Comparison of ENCODE assay signal across 20 cellular contexts in the genomic region with DNA sequence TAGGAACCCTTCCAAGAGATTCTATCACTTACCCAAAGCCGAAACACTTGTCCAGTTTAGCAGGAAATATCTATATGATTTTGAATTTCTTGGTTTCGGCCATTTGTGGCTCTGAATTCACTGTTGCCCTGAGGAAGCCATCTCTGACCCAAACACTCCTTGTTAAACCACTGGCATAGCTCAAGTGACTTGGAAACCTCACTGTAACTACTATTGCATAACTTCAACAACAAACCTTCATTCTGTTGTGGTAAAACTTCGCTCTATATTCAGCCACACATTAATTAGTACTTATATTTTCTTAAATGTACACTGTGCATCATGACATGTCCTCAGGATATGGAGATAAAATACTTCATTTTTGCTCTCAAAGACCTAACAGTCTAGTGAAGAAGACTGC.
"Had no signal": no experiment of that assay in that cellular context is flagged by ENCODE, and none has a peak within 500 bp of the region (broad histone marks: within the 10 kb centered on the region; RNA-seq: fewer than 3 reads in every experiment).

No MANE protein-coding gene starts in this region.

- FAIRE-seq: bronchial epithelial cell, small intestine had no signal

- H3K27ac Mint-ChIP-seq: activated CD4-positive, alpha-beta memory T cell treated with anti-CD3 and anti-CD28 coated beads for 36 hours; activated CD8-positive, alpha-beta memory T cell treated with anti-CD3 and anti-CD28 coated beads, Interleukin-2, amount 10 ng/mL, durations not matched to agents 7 days and 5 days; activated naive CD4-positive, alpha-beta T cell treated with anti-CD3 and anti-CD28 coated beads for 36 hours; activated naive CD8-positive, alpha-beta T cell treated with anti-CD3 and anti-CD28 coated beads, Interleukin-2, amount 50 U/mL, for 24 hours; activated T-helper 2 cell treated with anti-CD3 and anti-CD28 coated beads, Interferon-gamma antibody, Interleukin-2, Interleukin-4, amounts not matched to agents 10 μg/mL and 5 μg/mL and 100 μg/mL, durations not matched to agents 14 hours and 24 hours and 36 hours; endodermal cell; immature natural killer cell; memory B cell; naive thymus-derived CD8-positive, alpha-beta T cell; type B pancreatic cell had no signal

- H3K36me3 ChIP-seq: ascending aorta, neutrophil, suprapubic skin had no signal

- H3K36me3 Mint-ChIP-seq: activated CD4-positive, alpha-beta memory T cell treated with anti-CD3 and anti-CD28 coated beads for 36 hours; activated CD8-positive, alpha-beta memory T cell treated with anti-CD3 and anti-CD28 coated beads, Interleukin-2, amount 10 ng/mL, durations not matched to agents 7 days and 5 days; immature natural killer cell; memory B cell; naive thymus-derived CD8-positive, alpha-beta T cell; type B pancreatic cell had no signal

- ATAC-seq: activated CD8-positive, alpha-beta memory T cell treated with anti-CD3 and anti-CD28 coated beads, Interleukin-2, amount 10 ng/mL, durations not matched to agents 7 days and 5 days; activated naive CD8-positive, alpha-beta T cell treated with anti-CD3 and anti-CD28 coated beads, Interleukin-2, amount 50 U/mL, for 24 hours; naive thymus-derived CD8-positive, alpha-beta T cell had no signal

- H3K27me3 Mint-ChIP-seq: activated CD4-positive, alpha-beta memory T cell treated with anti-CD3 and anti-CD28 coated beads for 36 hours; activated naive CD8-positive, alpha-beta T cell treated with anti-CD3 and anti-CD28 coated beads, Interleukin-2, amount 50 U/mL, for 24 hours; memory B cell; naive thymus-derived CD8-positive, alpha-beta T cell; type B pancreatic cell had no signal

- H3K4me3 Mint-ChIP-seq: activated CD4-positive, alpha-beta memory T cell treated with anti-CD3 and anti-CD28 coated beads for 36 hours; activated CD8-positive, alpha-beta memory T cell treated with anti-CD3 and anti-CD28 coated beads, Interleukin-2, amount 10 ng/mL, durations not matched to agents 7 days and 5 days; activated naive CD4-positive, alpha-beta T cell treated with anti-CD3 and anti-CD28 coated beads for 36 hours; activated naive CD8-positive, alpha-beta T cell treated with anti-CD3 and anti-CD28 coated beads, Interleukin-2, amount 50 U/mL, for 24 hours; endodermal cell; immature natural killer cell; memory B cell; naive thymus-derived CD8-positive, alpha-beta T cell; type B pancreatic cell had no signal

- H3K9me3 Mint-ChIP-seq: activated CD4-positive, alpha-beta memory T cell treated with anti-CD3 and anti-CD28 coated beads for 36 hours; activated naive CD4-positive, alpha-beta T cell treated with anti-CD3 and anti-CD28 coated beads for 36 hours; activated naive CD8-positive, alpha-beta T cell treated with anti-CD3 and anti-CD28 coated beads, Interleukin-2, amount 50 U/mL, for 24 hours; activated T-helper 2 cell treated with anti-CD3 and anti-CD28 coated beads, Interferon-gamma antibody, Interleukin-2, Interleukin-4, amounts not matched to agents 10 μg/mL and 5 μg/mL and 100 μg/mL, durations not matched to agents 14 hours and 24 hours and 36 hours; endodermal cell; immature natural killer cell; memory B cell; naive thymus-derived CD8-positive, alpha-beta T cell; type B pancreatic cell had no signal

- H3K4me1 ChIP-seq: ascending aorta had no signal

- H3K9me3 ChIP-seq: ascending aorta, neutrophil, suprapubic skin had no signal

- H3K27me3 ChIP-seq: ascending aorta, neutrophil, suprapubic skin had no signal

- H3K27ac ChIP-seq: neutrophil, suprapubic skin, VCaP had no signal

- H3K4me1 Mint-ChIP-seq: activated CD8-positive, alpha-beta memory T cell treated with anti-CD3 and anti-CD28 coated beads, Interleukin-2, amount 10 ng/mL, durations not matched to agents 7 days and 5 days; immature natural killer cell had no signal

- DNase-seq: activated CD4-positive, alpha-beta memory T cell treated with anti-CD3 and anti-CD28 coated beads for 36 hours; activated CD8-positive, alpha-beta memory T cell treated with anti-CD3 and anti-CD28 coated beads, Interleukin-2, amount 10 ng/mL, durations not matched to agents 7 days and 5 days; activated naive CD4-positive, alpha-beta T cell treated with anti-CD3 and anti-CD28 coated beads for 36 hours; activated naive CD8-positive, alpha-beta T cell treated with anti-CD3 and anti-CD28 coated beads, Interleukin-2, amount 50 U/mL, for 24 hours; activated T-cell treated with anti-CD3 and anti-CD28 coated beads, Interleukin-2, amount 50 U/mL, for 1 hour; endodermal cell; erythroblast; immature natural killer cell; naive thymus-derived CD8-positive, alpha-beta T cell; stimulated activated CD4-positive, alpha-beta T cell treated with anti-CD3 and anti-CD28 coated beads, Interleukin-4, amount 100 ng/mL, for 24 hours; stimulated activated naive CD4-positive, alpha-beta T cell had no signal

- H3K4me3 ChIP-seq: ascending aorta, suprapubic skin had no signal
